8 cellular contexts compared by ENCODE assay signal in genomic region chr1:164611754-164612642, GRCh38. TPM values are rescaled to one million over a fixed set of nuclear protein-coding genes. Genes with fewer than 3 reads are reported as not detected.
DNase-seq lines count a peak whose midpoint lies in the region; ATAC-seq, FAIRE-seq and TF ChIP-seq lines count a peak whose summit lies in the region.

No MANE protein-coding gene starts in this region.

- H3K9ac ChIP-seq in mesendoderm (ENCODE audit: low read length): no peak overlapping the region

- no peak overlapping the region for H3K18ac ChIP-seq in mesendoderm (ENCODE audit: low read length)

- CTCF ChIA-PET in activated CD8-positive, alpha-beta T cell treated with anti-CD3 and anti-CD28 coated beads, Interleukin-2, amount 10 ng/mL, durations not matched to agents 7 days and 5 days (lab: Charles Lee): no interaction called here

- H3K4me1 Mint-ChIP-seq in activated naive CD8-positive, alpha-beta T cell treated with anti-CD3 and anti-CD28 coated beads, Interleukin-2, amount 50 U/mL, for 24 hours: no peaks in the 10 kb centered on the region
- no peaks in the 10 kb centered on the region for H3K4me1 Mint-ChIP-seq in activated CD8-positive, alpha-beta T cell treated with anti-CD3 and anti-CD28 coated beads, Interleukin-2, amount 10 ng/mL, durations not matched to agents 7 days and 5 days (ENCODE audit: low read depth)

- no peak overlapping the region for H3K27ac Mint-ChIP-seq in activated naive CD8-positive, alpha-beta T cell treated with anti-CD3 and anti-CD28 coated beads, Interleukin-2, amount 50 U/mL, for 24 hours
- no peak overlapping the region for H3K27ac Mint-ChIP-seq in activated CD8-positive, alpha-beta T cell treated with anti-CD3 and anti-CD28 coated beads, Interleukin-2, amount 10 ng/mL, durations not matched to agents 7 days and 5 days

- H3K4me3 ChIP-seq in bronchial epithelial cell (ENCODE audit: low read depth, low read length) (no peak overlapping the region), mesendoderm (ENCODE audit: low read length) (no peak overlapping the region)

- H2BK5ac ChIP-seq in mesendoderm (ENCODE audit: low read length): no peak overlapping the region

- peak overlapping the region; percentile 1 for H3K56ac ChIP-seq in mesendoderm (ENCODE audit: low read length)

- H3K4me2 ChIP-seq in mesendoderm (ENCODE audit: low read length): no peak overlapping the region

- no peak overlapping the region for H3K27ac ChIP-seq in mesendoderm (ENCODE audit: low read depth, low read length)

- H2BK15ac ChIP-seq in mesendoderm (replicated peaks; ENCODE audit: low read depth): no peak overlapping the region

- no peaks in the 10 kb centered on the region for H3K27me3 Mint-ChIP-seq in activated naive CD8-positive, alpha-beta T cell treated with anti-CD3 and anti-CD28 coated beads, Interleukin-2, amount 50 U/mL, for 24 hours
- H3K27me3 Mint-ChIP-seq in activated CD8-positive, alpha-beta T cell treated with anti-CD3 and anti-CD28 coated beads, Interleukin-2, amount 10 ng/mL, durations not matched to agents 7 days and 5 days (ENCODE audit: low read depth): no peaks in the 10 kb centered on the region

- no peak overlapping the region for H3K23ac ChIP-seq in mesendoderm (ENCODE audit: low read length)

- no peak overlapping the region for H4K8ac ChIP-seq in mesendoderm (ENCODE audit: low read depth, low read length)

- WGBS in mesendoderm (ENCODE audit: extremely low coverage, insufficient coverage, low lambda C conversion rate): no CpG with 5 or more reads among the region's 11 CpGs

- H3K36me3 ChIP-seq in bronchial epithelial cell (ENCODE audit: control insufficient read depth, insufficient read depth, low read length): no peaks in the 10 kb centered on the region
- no peaks in the 10 kb centered on the region for H3K36me3 ChIP-seq in mesendoderm (ENCODE audit: control insufficient read depth, insufficient read depth, low read length)

- no peak for TF ChIP-seq CTCF in bronchial epithelial cell (IDR thresholded peaks at IDR 0.05; ENCODE audit: insufficient read depth, low read length, severe bottlenecking)

- H3K27me3 ChIP-seq in bronchial epithelial cell (ENCODE audit: control insufficient read depth, insufficient read depth, low read length) (no peaks in the 10 kb centered on the region), mesendoderm (ENCODE audit: insufficient read depth, low read length, poor library complexity) (no peaks in the 10 kb centered on the region)

- H3K4me1 ChIP-seq in mesendoderm (ENCODE audit: control insufficient read depth, low read depth, low read length): peaks cover 8% of the 10 kb centered on the region

- H3K4ac ChIP-seq in mesendoderm (ENCODE audit: low read depth, low read length): no peak overlapping the region

- no peak for FAIRE-seq in bronchial epithelial cell (lab: Jason Lieb, UNC)

- no peak for ATAC-seq in activated naive CD8-positive, alpha-beta T cell treated with anti-CD3 and anti-CD28 coated beads, Interleukin-2, amount 50 U/mL, for 24 hours
- ATAC-seq in activated CD8-positive, alpha-beta T cell treated with anti-CD3 and anti-CD28 coated beads, Interleukin-2, amount 10 ng/mL, durations not matched to agents 7 days and 5 days: no peak

- DNase-seq in COLO829 (ENCODE audit: low spot score) (peak; percentile 86), NCI-H2081 treated with DMSO at 0.1 percent for 48 hours (lab: John Stamatoyannopoulos, UW) (peak; percentile 73), bronchial epithelial cell (ENCODE audit: low read depth) (peak; percentile 86), mesendoderm (peak; percentile 76), Kasumi-1 (lab: John Stamatoyannopoulos, UW) (no peak)
- DNase-seq in activated naive CD8-positive, alpha-beta T cell treated with anti-CD3 and anti-CD28 coated beads, Interleukin-2, amount 50 U/mL, for 24 hours: no peak
- no peak for DNase-seq in activated effector memory CD4-positive, alpha-beta T cell treated with anti-CD3 and anti-CD28 coated beads, Interleukin-2, amount 50 U/mL, for 16 hours
- DNase-seq in activated CD8-positive, alpha-beta T cell treated with anti-CD3 and anti-CD28 coated beads, Interleukin-2, amount 10 ng/mL, durations not matched to agents 7 days and 5 days: no peak

- H3K9me3 Mint-ChIP-seq in activated naive CD8-positive, alpha-beta T cell treated with anti-CD3 and anti-CD28 coated beads, Interleukin-2, amount 50 U/mL, for 24 hours: no peaks in the 10 kb centered on the region
- H3K9me3 Mint-ChIP-seq in activated CD8-positive, alpha-beta T cell treated with anti-CD3 and anti-CD28 coated beads, Interleukin-2, amount 10 ng/mL, durations not matched to agents 7 days and 5 days (ENCODE audit: insufficient read depth): no peaks in the 10 kb centered on the region

- peaks cover 14% of the 10 kb centered on the region for H3K79me1 ChIP-seq in mesendoderm (ENCODE audit: low read length)

- H3K79me2 ChIP-seq in mesendoderm (ENCODE audit: control insufficient read depth, insufficient read depth, low read length): peaks cover 20% of the 10 kb centered on the region

- H4K5ac ChIP-seq in mesendoderm (ENCODE audit: low read length): no peak overlapping the region

- POLR2A ChIA-PET in activated CD8-positive, alpha-beta T cell treated with anti-CD3 and anti-CD28 coated beads, Interleukin-2, amount 10 ng/mL, durations not matched to agents 7 days and 5 days (lab: Charles Lee): no interaction called here

- H2BK120ac ChIP-seq in mesendoderm (ENCODE audit: low read depth, low read length): no peak overlapping the region

- no peaks in the 10 kb centered on the region for H3K36me3 Mint-ChIP-seq in activated naive CD8-positive, alpha-beta T cell treated with anti-CD3 and anti-CD28 coated beads, Interleukin-2, amount 50 U/mL, for 24 hours (ENCODE audit: low read depth)
- no peaks in the 10 kb centered on the region for H3K36me3 Mint-ChIP-seq in activated CD8-positive, alpha-beta T cell treated with anti-CD3 and anti-CD28 coated beads, Interleukin-2, amount 10 ng/mL, durations not matched to agents 7 days and 5 days (ENCODE audit: low read depth)

- H2AK5ac ChIP-seq in mesendoderm (ENCODE audit: low read length): no peak overlapping the region

- no peak overlapping the region for H3K4me3 Mint-ChIP-seq in activated naive CD8-positive, alpha-beta T cell treated with anti-CD3 and anti-CD28 coated beads, Interleukin-2, amount 50 U/mL, for 24 hours
- no peak overlapping the region for H3K4me3 Mint-ChIP-seq in activated CD8-positive, alpha-beta T cell treated with anti-CD3 and anti-CD28 coated beads, Interleukin-2, amount 10 ng/mL, durations not matched to agents 7 days and 5 days

RNA-seq across cellular contexts. Expression of gene PBX1, which starts 53.0 kb away (rescaled TPM):
- total RNA-seq in bronchial epithelial cell: 2.9 and 3.2 TPM in 2 replicates
- 43.0 TPM for polyA plus RNA-seq in mesendoderm (2013, experiment 1 of 2)
- 42.7 TPM for polyA plus RNA-seq in mesendoderm (2013, experiment 2 of 2)
- total RNA-seq in activated CD8-positive, alpha-beta T cell treated with anti-CD3 and anti-CD28 coated beads, Interleukin-2, amount 10 ng/mL, durations not matched to agents 7 days and 5 days: not detected

Comparison
In these comparisons a context has a peak if more than half of its experiments do, and no peak if none do; other contexts are left out.
1. DNase-seq: peak in COLO829 (single experiment), NCI-H2081 treated with DMSO at 0.1 percent for 48 hours (single experiment), bronchial epithelial cell (single experiment) and mesendoderm (single experiment); none in activated naive CD8-positive, alpha-beta T cell treated with anti-CD3 and anti-CD28 coated beads, Interleukin-2, amount 50 U/mL, for 24 hours (single experiment), Kasumi-1 (0 of 2), activated effector memory CD4-positive, alpha-beta T cell treated with anti-CD3 and anti-CD28 coated beads, Interleukin-2, amount 50 U/mL, for 16 hours (single experiment) and activated CD8-positive, alpha-beta T cell treated with anti-CD3 and anti-CD28 coated beads, Interleukin-2, amount 10 ng/mL, durations not matched to agents 7 days and 5 days (single experiment).